ENCODE assay signal across 8 cellular contexts in the genomic region with DNA sequence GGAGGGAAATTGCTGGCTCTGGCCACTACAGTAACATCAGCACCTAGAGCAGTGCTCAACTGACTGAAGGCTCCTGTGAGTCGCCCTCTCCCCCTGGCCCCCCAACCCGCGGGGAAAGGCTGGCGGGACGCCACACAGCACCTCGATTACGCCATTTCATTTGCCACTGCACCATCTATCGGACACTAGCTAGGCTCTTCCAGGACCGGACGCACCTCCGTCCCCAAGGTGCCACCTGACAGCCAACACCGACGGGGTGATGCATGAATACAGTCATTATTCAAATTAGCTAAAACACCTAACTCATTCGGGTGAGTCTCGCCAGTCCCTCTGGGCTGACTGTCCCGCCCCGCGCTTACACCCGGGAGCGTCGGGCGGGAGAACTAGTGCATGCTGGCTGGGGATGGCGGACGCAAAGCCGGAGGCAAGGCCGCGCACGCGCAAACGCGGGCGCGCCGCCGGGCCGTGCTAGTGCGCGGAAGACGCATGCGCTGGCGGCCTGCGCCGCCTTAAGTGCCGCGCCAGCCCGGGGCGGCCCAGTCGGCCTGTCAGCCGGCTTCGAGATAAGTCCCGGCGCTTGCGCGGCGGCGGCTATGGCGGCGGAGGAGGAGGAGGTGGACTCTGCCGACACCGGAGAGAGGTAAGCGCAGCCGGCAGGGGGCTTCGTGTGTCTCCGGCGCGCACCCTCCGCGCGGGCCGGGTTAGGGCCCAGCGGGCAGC. TPM values are rescaled to one million over a fixed set of nuclear protein-coding genes. Genes with fewer than 3 reads are reported as not detected.
DNase-seq lines count a peak whose midpoint lies in the region; ATAC-seq and TF ChIP-seq lines count a peak whose summit lies in the region.

A gene (plus strand): TSS at position 539 of the 720 bp plus-strand sequence. CDS start 55 bp downstream, at position 594.

- peak within 1 kb of the TSS; percentile 81 for H3K4me3 ChIP-seq in GM23248
- H3K4me3 ChIP-seq in RWPE2 (ENCODE audit: severe bottlenecking), result peak within 1 kb of the TSS; percentile 75
- peak within 1 kb of the TSS; percentile 66 for H3K4me3 ChIP-seq in fibroblast of pulmonary artery (replicated peaks; ENCODE audit: low read depth, low read length)

- peaks cover 17% of the 10 kb centered on the region for H3F3A ChIP-seq in GM23248 (ENCODE audit: insufficient read depth)

- peaks cover 27% of the 10 kb centered on the region for H3K4me1 ChIP-seq in GM23248 (ENCODE audit: insufficient read depth)
- H3K4me1 ChIP-seq in RWPE2 (ENCODE audit: insufficient read depth, poor library complexity, severe bottlenecking), result peaks cover 41% of the 10 kb centered on the region

- H3K27ac Mint-ChIP-seq in nephron, result peak within 1 kb of the TSS; percentile 90 to 96 (median 94)
- peak within 1 kb of the TSS; percentile 82 for H3K27ac Mint-ChIP-seq in stimulated activated naive CD8-positive, alpha-beta T cell treated with anti-CD3 and anti-CD28 coated beads, Interleukin-15, Interleukin-2, amounts not matched to agents 100 ng/mL and 50 ng/mL, for 24 hours

- peak; percentile 74 for ATAC-seq in RWPE2 (ENCODE audit: low read depth)

- H3K36me3 ChIP-seq in GM23248 (ENCODE audit: low read depth) (no peaks in the 10 kb centered on the region), RWPE2 (ENCODE audit: low read depth) (no peaks in the 10 kb centered on the region)

- H3K9ac ChIP-seq in GM23248, result peak within 1 kb of the TSS; percentile 83

- DNase-seq in EL, result peak; percentile 92
- DNase-seq in GM23248, result peak; percentile 98
- DNase-seq in Kasumi-1 (lab: John Stamatoyannopoulos, UW), result peak; percentile 82 to 86
- DNase-seq in RWPE2 (ENCODE audit: low spot score), result peak; percentile 86
- DNase-seq in activated T-helper 9 cell treated with anti-CD3 and anti-CD28 coated beads, Interleukin-2, amount 50 U/mL, for 16 hours (ENCODE audit: low read depth), result peak; percentile 94
- peak; percentile 96 for DNase-seq in fibroblast of pulmonary artery (ENCODE audit: low read depth)

- H3K9me3 Mint-ChIP-seq in nephron, result no peaks in the 10 kb centered on the region
- no peaks in the 10 kb centered on the region for H3K9me3 Mint-ChIP-seq in stimulated activated naive CD8-positive, alpha-beta T cell treated with anti-CD3 and anti-CD28 coated beads, Interleukin-15, Interleukin-2, amounts not matched to agents 100 ng/mL and 50 ng/mL, for 24 hours

- H3K27ac ChIP-seq in GM23248, result peak within 1 kb of the TSS; percentile 54
- peak within 1 kb of the TSS; percentile 66 for H3K27ac ChIP-seq in RWPE2 (ENCODE audit: poor library complexity, severe bottlenecking)

- H3K4me1 Mint-ChIP-seq in nephron, result peaks cover 20% of the 10 kb centered on the region
- H3K4me1 Mint-ChIP-seq in stimulated activated naive CD8-positive, alpha-beta T cell treated with anti-CD3 and anti-CD28 coated beads, Interleukin-15, Interleukin-2, amounts not matched to agents 100 ng/mL and 50 ng/mL, for 24 hours (ENCODE audit: low read depth), result peaks cover 31% of the 10 kb centered on the region

- H3K79me2 ChIP-seq in GM23248 (ENCODE audit: insufficient read depth), result peaks cover 41% of the 10 kb centered on the region

- peak within 1 kb of the TSS; percentile 90 to 98 (median 96) for H3K4me3 Mint-ChIP-seq in nephron
- peak within 1 kb of the TSS; percentile 89 for H3K4me3 Mint-ChIP-seq in stimulated activated naive CD8-positive, alpha-beta T cell treated with anti-CD3 and anti-CD28 coated beads, Interleukin-15, Interleukin-2, amounts not matched to agents 100 ng/mL and 50 ng/mL, for 24 hours

- in situ Hi-C loops in GM23248 (cut with MboI), result no loop called here

- no peaks in the 10 kb centered on the region for H3K36me3 Mint-ChIP-seq in nephron (ENCODE audit: low read depth)
- no peaks in the 10 kb centered on the region for H3K36me3 Mint-ChIP-seq in stimulated activated naive CD8-positive, alpha-beta T cell treated with anti-CD3 and anti-CD28 coated beads, Interleukin-15, Interleukin-2, amounts not matched to agents 100 ng/mL and 50 ng/mL, for 24 hours (ENCODE audit: low read depth)

- no peaks in the 10 kb centered on the region for H4K20me1 ChIP-seq in GM23248 (ENCODE audit: insufficient read depth)

- TF ChIP-seq CTCF in RWPE2 (IDR thresholded peaks at IDR 0.05; ENCODE audit: poor library complexity, severe bottlenecking) (peak; percentile 45), fibroblast of pulmonary artery (IDR thresholded peaks at IDR 0.05; ENCODE audit: low read length, missing control alignments) (peak; percentile 5), nephron (IDR thresholded peaks at IDR 0.05; ENCODE audit: unreplicated experiment in 3 of 3) (peak in 1 of 3 experiments; percentile 49)

- 1% methylated on average over 48 to 59 of the region's 71 CpGs for WGBS in GM23248 (ENCODE audit: low coverage in 1 of 2, low lambda C conversion rate in 2 of 2, missing lambda C conversion rate in 2 of 2), 2 experiments

- H3K4me2 ChIP-seq in GM23248 (ENCODE audit: unreplicated experiment), result peak within 1 kb of the TSS; percentile 89

- H3K27me3 Mint-ChIP-seq in nephron (ENCODE audit: low read depth), result peaks cover 15% of the 10 kb centered on the region
- peaks cover 3% of the 10 kb centered on the region for H3K27me3 Mint-ChIP-seq in stimulated activated naive CD8-positive, alpha-beta T cell treated with anti-CD3 and anti-CD28 coated beads, Interleukin-15, Interleukin-2, amounts not matched to agents 100 ng/mL and 50 ng/mL, for 24 hours

- no peaks in the 10 kb centered on the region for H3K9me2 ChIP-seq in GM23248 (ENCODE audit: insufficient read depth)

- H3K9me3 ChIP-seq in GM23248 (ENCODE audit: low read depth), result no peaks in the 10 kb centered on the region
- H3K9me3 ChIP-seq in RWPE2 (ENCODE audit: severe bottlenecking), result no peaks in the 10 kb centered on the region

- H3K27me3 ChIP-seq in GM23248 (replicated peaks; ENCODE audit: insufficient read depth), result no peaks in the 10 kb centered on the region
- no peaks in the 10 kb centered on the region for H3K27me3 ChIP-seq in RWPE2 (ENCODE audit: insufficient read depth, poor library complexity, severe bottlenecking)

- H2AFZ ChIP-seq in GM23248, result peak within 1 kb of the TSS; percentile 98

RNA-seq across cellular contexts. Expression of the gene that starts here (rescaled TPM):
- 45.5 and 54.3 TPM in 2 replicates for total RNA-seq in GM23248 (2014; rRNA removed; shearing (Covaris generic))
- 31.4 and 32.3 TPM in 2 replicates for polyA plus RNA-seq in GM23248 (2016; fragmentation: Nextera tagmentation; extraction: Ambion mirVana)

Comparison
In these comparisons a context has a peak if more than half of its experiments do, and no peak if none do; other contexts are left out.
1. Peak in every context shown above with its lines: DNase-seq, ATAC-seq, H3K4me3 ChIP-seq and H3K27ac ChIP-seq.